Comparison of ENCODE assay signal across 10 cellular contexts in the genomic region with DNA sequence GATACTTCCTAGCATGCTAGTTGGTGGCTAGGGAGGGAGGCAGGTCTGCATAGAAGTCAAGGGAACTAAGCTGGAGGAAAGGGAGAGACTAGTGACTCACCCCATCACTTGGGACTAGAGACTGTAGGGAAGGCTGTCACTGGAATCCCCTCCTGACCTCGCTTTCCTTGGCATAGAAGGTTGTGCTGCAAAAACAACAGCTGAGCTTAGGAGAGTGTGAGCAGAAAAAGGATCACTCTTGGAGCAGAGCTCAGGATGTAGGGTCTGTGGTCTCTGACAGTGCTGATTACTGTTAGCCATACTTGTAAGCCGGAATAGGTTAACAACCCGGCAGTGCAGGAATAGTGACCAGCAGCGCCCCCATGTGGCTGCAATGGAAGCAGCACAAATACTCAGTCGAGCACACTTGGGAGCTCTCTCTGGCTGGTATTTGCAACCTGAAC.
DNase-seq lines count a peak whose midpoint lies in the region; FAIRE-seq and TF ChIP-seq lines count a peak whose summit lies in the region.
"Had no signal": no experiment of that assay in that cellular context is flagged by ENCODE, and none has a peak within 500 bp of the region (broad histone marks: within the 10 kb centered on the region; RNA-seq: fewer than 3 reads in every experiment).

No MANE protein-coding gene starts in this region.

- TF ChIP-seq CTCF in colonic mucosa (IDR thresholded peaks at IDR 0.05): peak; percentile 24
- peak in 1 of 5 experiments; percentile 22 for TF ChIP-seq CTCF in transverse colon (IDR thresholded peaks at IDR 0.05)

- DNase-seq in NCI-H146 (lab: John Stamatoyannopoulos, UW) (peak; percentile 30), NCI-H146 treated with DMSO at 0.1 percent for 48 hours (lab: John Stamatoyannopoulos, UW; ENCODE audit: unreplicated experiment) (no peak), OCI-M1 (lab: John Stamatoyannopoulos, UW) (peak; percentile 65), colonic mucosa (no peak), transverse colon (no peak), OCI-M2 (lab: John Stamatoyannopoulos, UW; ENCODE audit: unreplicated experiment) (no peak), GM19239 (ENCODE audit: insufficient read length, low spot score) (no peak)
- DNase-seq in stimulated activated CD4-positive, alpha-beta T cell treated with anti-CD3 and anti-CD28 coated beads, Interleukin-12 subunit alpha, Interleukin-12 subunit beta, amount 100 ng/mL, for 48 hours (ENCODE audit: low read depth in 2 of 3, low spot score in 1 of 3): peak; percentile 12 to 54 (median 24)

- H3K4me3 ChIP-seq in colonic mucosa (no peak overlapping the region), transverse colon (no peak overlapping the region)
- H3K4me3 ChIP-seq: BLaER1 had no signal

- no peak for TF ChIP-seq POLR2A in transverse colon (IDR thresholded peaks at IDR 0.05)

- FAIRE-seq in GM19239 (lab: Jason Lieb, UNC): no peak
- FAIRE-seq: frontal cortex had no signal

- H3K4me1 ChIP-seq in colonic mucosa (no peaks in the 10 kb centered on the region), transverse colon (no peaks in the 10 kb centered on the region)

- H3K36me3 ChIP-seq in colonic mucosa (no peaks in the 10 kb centered on the region), transverse colon (no peaks in the 10 kb centered on the region)
- H3K36me3 ChIP-seq: BLaER1 had no signal

- 69 to 100% methylated on average over 1 to 5 of the region's 5 CpGs for WGBS in transverse colon (ENCODE audit: low coverage in 1 of 2), 2 donors

- in situ Hi-C loops in transverse colon (cut with MboI; ENCODE audit: low pct_ligation_motif_present in 1 of 4, low pct_unique_long_range_greater_than_20kb in 1 of 4, low sequenced_read_pairs in 3 of 4): no loop called here

- intact Hi-C loops in colonic mucosa (cut with DNase I): no loop called here
- intact Hi-C loops in transverse colon (cut with DNase I; ENCODE audit: low total_unique reads): loop anchor here (10.0 kb wide), 1 partner anchor 1083 kb away; the partner anchor contains the start of genes KATNAL2 and PIAS2

- no peak overlapping the region for H3K27ac ChIP-seq in colonic mucosa
- H3K27ac ChIP-seq in transverse colon: no peak overlapping the region
- H3K27ac ChIP-seq: BLaER1 had no signal

- no peak overlapping the region for H3K9ac ChIP-seq in colonic mucosa (ENCODE audit: low read depth in 2 of 2, low read length in 2 of 2)
- H3K9ac ChIP-seq: BLaER1 had no signal

- TF ChIP-seq EP300 in transverse colon (IDR thresholded peaks at IDR 0.05; ENCODE audit: low read depth): no peak

- H3K27me3 ChIP-seq in colonic mucosa (no peaks in the 10 kb centered on the region), transverse colon (no peaks in the 10 kb centered on the region)
- H3K27me3 ChIP-seq: BLaER1 had no signal

- H3K9me3 ChIP-seq in colonic mucosa: no peaks in the 10 kb centered on the region
- peaks cover 5% of the 10 kb centered on the region in 2 donors for H3K9me3 ChIP-seq in transverse colon

Comparison
In these comparisons a context has a peak if more than half of its experiments do, and no peak if none do; other contexts are left out.
1. DNase-seq: peak in NCI-H146 (single experiment), OCI-M1 (single experiment) and stimulated activated CD4-positive, alpha-beta T cell treated with anti-CD3 and anti-CD28 coated beads, Interleukin-12 subunit alpha, Interleukin-12 subunit beta, amount 100 ng/mL, for 48 hours (3 of 3); none in NCI-H146 treated with DMSO at 0.1 percent for 48 hours (single experiment), colonic mucosa (single experiment), transverse colon (single experiment), OCI-M2 (single experiment) and GM19239 (single experiment).